ENCODE assay signal across 8 cellular contexts in genomic region chr19:1258161-1258492, GRCh38. TPM values are rescaled to one million over a fixed set of nuclear protein-coding genes. Genes with fewer than 3 reads are reported as not detected.
DNase-seq lines count a peak whose midpoint lies in the region; ATAC-seq and TF ChIP-seq lines count a peak whose summit lies in the region.

No MANE protein-coding gene starts in this region.

- WGBS in endodermal cell (ENCODE audit: insufficient coverage in 1 of 2, insufficient read length in 1 of 2), 2 experiments: 87% methylated on average over 8 of the region's 8 CpGs; no CpG with 5 or more reads in 1 of the 2 experiments

- H3K4me3 ChIP-seq in OCI-LY3 (ENCODE audit: low read length) (no peak overlapping the region), endodermal cell (ENCODE audit: low read length) (no peak overlapping the region)

- H3K27ac Mint-ChIP-seq in Calu3 (ENCODE audit: unreplicated experiment): peak overlapping the region; percentile 97
- H3K27ac Mint-ChIP-seq in endodermal cell: peak overlapping the region; percentile 90

- H3K27me3 ChIP-seq in OCI-LY3 (ENCODE audit: low read depth, low read length) (no peaks in the 10 kb centered on the region), endodermal cell (ENCODE audit: control insufficient read depth, insufficient read depth, low read length, poor library complexity, severe bottlenecking) (no peaks in the 10 kb centered on the region)

- H3K27ac ChIP-seq in OCI-LY3 (ENCODE audit: low read length) (no peak overlapping the region), endodermal cell (ENCODE audit: low read depth, low read length) (peak overlapping the region; percentile 21)

- H3K36me3 ChIP-seq in OCI-LY3 (replicated peaks; ENCODE audit: low read depth, low read length): peaks cover 42% of the 10 kb centered on the region
- H3K36me3 ChIP-seq in endodermal cell (ENCODE audit: control insufficient read depth, insufficient read depth, low read length): peaks cover 50% of the 10 kb centered on the region

- H3K36me3 Mint-ChIP-seq in Calu3 (ENCODE audit: insufficient read depth, unreplicated experiment): peaks cover 97% of the 10 kb centered on the region
- H3K36me3 Mint-ChIP-seq in endodermal cell (ENCODE audit: low read depth): peaks cover 44% of the 10 kb centered on the region

- peaks cover 31% of the 10 kb centered on the region for H3K79me2 ChIP-seq in OCI-LY3 (ENCODE audit: low read length)

- H3K4me3 Mint-ChIP-seq in Calu3 (ENCODE audit: low read depth, unreplicated experiment) (no peak overlapping the region), endodermal cell (no peak overlapping the region)

- intact Hi-C loops in Calu3 (cut with micrococcal nuclease; ENCODE audit: unreplicated experiment) (no loop called here), sciatic nerve (cut with DNase I) (no loop called here)

- H3K9me3 ChIP-seq in OCI-LY3 (ENCODE audit: insufficient read depth, low read length): no peaks in the 10 kb centered on the region
- no peaks in the 10 kb centered on the region for H3K9me3 ChIP-seq in endodermal cell (ENCODE audit: control insufficient read depth, low read length)

- peaks cover 11% of the 10 kb centered on the region; the same call in 1 of the 2 replicates for H4K20me1 ChIP-seq in OCI-LY3 (ENCODE audit: insufficient read depth, low read length)

- TF ChIP-seq CTCF in Calu3 (IDR thresholded peaks at IDR 0.05; ENCODE audit: unreplicated experiment) (no peak), OCI-LY3 (IDR thresholded peaks at IDR 0.05; ENCODE audit: low read depth, low read length) (no peak), endodermal cell (conservative IDR thresholded peaks at IDR 0.05) (no peak)

- H3K4me2 ChIP-seq in OCI-LY3 (ENCODE audit: low read length): peak overlapping the region; percentile 96

- H3K9ac ChIP-seq in OCI-LY3 (ENCODE audit: low read length) (no peak overlapping the region), endodermal cell (ENCODE audit: extremely low read depth, low read length, poor library complexity, severe bottlenecking) (no peak overlapping the region)

- peaks cover 28% of the 10 kb centered on the region for H3K4me1 Mint-ChIP-seq in Calu3 (ENCODE audit: low read depth, unreplicated experiment)
- peaks cover 31% of the 10 kb centered on the region for H3K4me1 Mint-ChIP-seq in endodermal cell

- no peak for DNase-seq in Calu3
- DNase-seq in endodermal cell: no peak
- DNase-seq in sciatic nerve (ENCODE audit: low spot score): peak; percentile 71
- DNase-seq in NCI-H2081 treated with DMSO at 0.1 percent for 48 hours (lab: John Stamatoyannopoulos, UW): no peak
- no peak for DNase-seq in NCI-H82 (lab: John Stamatoyannopoulos, UW)
- no peak for DNase-seq in hypothalamus (lab: John Stamatoyannopoulos, UW)

- BruUV-seq in Calu3 (replicated peaks; lab: Mats Ljungman, UMichigan): TSS peak; percentile 13

- CTCF ChIA-PET in Calu3 (lab: Charles Lee): no interaction called here

- no peak overlapping the region for H2AFZ ChIP-seq in OCI-LY3 (ENCODE audit: low read depth, low read length)

- ATAC-seq in sciatic nerve (no peak), HG03159 (IDR thresholded peaks at IDR 0.05; ENCODE audit: unreplicated experiment) (no peak)

- H3K9me3 Mint-ChIP-seq in Calu3 (ENCODE audit: low read depth, unreplicated experiment) (no peaks in the 10 kb centered on the region), endodermal cell (no peaks in the 10 kb centered on the region)

- H3K27me3 Mint-ChIP-seq in Calu3 (ENCODE audit: unreplicated experiment): no peaks in the 10 kb centered on the region
- H3K27me3 Mint-ChIP-seq in endodermal cell (ENCODE audit: insufficient read depth): no peaks in the 10 kb centered on the region

- H3K4me1 ChIP-seq in OCI-LY3 (ENCODE audit: low read length): peaks cover 43% of the 10 kb centered on the region
- peaks cover 20% of the 10 kb centered on the region for H3K4me1 ChIP-seq in endodermal cell (ENCODE audit: control insufficient read depth, insufficient read depth, low read length)

RNA-seq across cellular contexts. Expression of gene MIDN, which starts 9.7 kb away (rescaled TPM):
- total RNA-seq in Calu3 (2022) (61.8 and 72.4 TPM in 2 replicates), endodermal cell (100 to 1,000 TPM; 183 to 185 TPM), sciatic nerve (117 TPM)
- 126 TPM for polyA plus RNA-seq in endodermal cell (2013, experiment 1 of 2)
- polyA plus RNA-seq in endodermal cell (2013, experiment 2 of 2): 115 TPM

RNA-seq across cellular contexts. Expression of gene CIRBP, which starts 11.0 kb away (rescaled TPM):
- total RNA-seq in Calu3 (2022) (102 and 112 TPM in 2 replicates), endodermal cell (100 to 1,000 TPM; 282 to 301 TPM), sciatic nerve (550 TPM)
- polyA plus RNA-seq in endodermal cell (2013, experiment 1 of 2): 403 TPM
- 310 TPM for polyA plus RNA-seq in endodermal cell (2013, experiment 2 of 2)

RNA-seq across cellular contexts. Expression of gene ATP5F1D, which starts 16.6 kb away (rescaled TPM):
- 86.6 and 91.8 TPM in 2 replicates for total RNA-seq in Calu3 (2022)
- total RNA-seq in endodermal cell: 100 to 1,000 TPM; 144 to 159 TPM
- polyA plus RNA-seq in endodermal cell (2013, experiment 1 of 2): 108 TPM
- 96.0 TPM for polyA plus RNA-seq in endodermal cell (2013, experiment 2 of 2)
- 90.9 TPM for total RNA-seq in sciatic nerve

RNA-seq across cellular contexts. Expression of gene FAM174C, which starts 17.2 kb away (rescaled TPM):
- 32.9 and 34.4 TPM in 2 replicates for total RNA-seq in Calu3 (2022)
- total RNA-seq in endodermal cell: 10 to 100 TPM; 45.1 to 46.0 TPM
- 18.2 TPM for polyA plus RNA-seq in endodermal cell (2013, experiment 1 of 2)
- polyA plus RNA-seq in endodermal cell (2013, experiment 2 of 2): 19.0 TPM
- 21.4 TPM for total RNA-seq in sciatic nerve

RNA-seq across cellular contexts. Expression of gene CBARP, which starts 20.3 kb away (rescaled TPM):
- total RNA-seq in Calu3 (2022): 4.2 and 5.7 TPM in 2 replicates
- total RNA-seq in endodermal cell: 10 to 100 TPM; 21.5 to 28.5 TPM
- polyA plus RNA-seq in endodermal cell (2013, experiment 1 of 2): 26.4 TPM
- 19.3 TPM for polyA plus RNA-seq in endodermal cell (2013, experiment 2 of 2)
- total RNA-seq in sciatic nerve: 2.9 TPM
